Comparison of ENCODE assay signal across 1 cellular context in the genomic region with DNA sequence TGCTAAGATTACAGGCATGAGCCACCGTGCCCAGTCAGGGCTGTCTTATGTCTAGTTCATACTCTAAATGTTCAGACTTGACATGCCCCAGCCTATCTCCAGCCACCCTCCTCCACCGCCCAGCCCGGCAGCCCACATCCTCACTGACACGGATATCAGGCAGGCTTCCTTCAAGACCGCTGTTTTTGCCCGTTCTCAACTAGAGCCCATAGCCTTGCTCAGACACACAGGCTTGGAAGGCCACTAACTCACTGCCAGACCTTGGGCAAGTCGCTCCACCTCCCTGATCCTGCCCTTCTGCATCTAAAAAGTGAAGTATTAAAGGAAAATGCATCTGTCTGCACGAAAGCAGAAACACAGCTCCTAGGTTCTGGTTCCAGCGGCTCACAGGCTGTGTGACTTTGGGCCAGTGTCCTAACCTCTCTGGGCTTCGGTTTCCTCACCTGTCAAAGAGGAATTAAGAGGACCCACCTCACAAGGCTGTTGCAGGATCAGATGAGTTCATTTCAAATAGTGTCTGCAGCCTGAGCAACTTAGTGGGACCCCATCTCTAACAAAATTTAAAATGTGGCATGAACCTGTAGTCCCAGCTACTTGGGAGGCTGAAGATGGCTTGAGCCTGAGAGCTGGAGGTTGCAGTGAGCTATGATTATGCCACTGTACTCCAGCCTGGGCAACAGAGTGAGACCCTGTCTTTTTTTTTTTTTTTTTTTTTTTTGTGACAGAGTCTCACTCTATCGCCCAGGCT.
A peak's percentile ranks its signal among the peaks of the same experiment; 100 is the strongest.
TF ChIP-seq lines count a peak whose summit lies in the region.

No MANE protein-coding gene starts in this region.

TF ChIP-seq in K562, 482 proteins besides CTCF, POLR2A, EP300 and RAD21 (continues in another document):
- TF ChIP-seq, protein P1, sequence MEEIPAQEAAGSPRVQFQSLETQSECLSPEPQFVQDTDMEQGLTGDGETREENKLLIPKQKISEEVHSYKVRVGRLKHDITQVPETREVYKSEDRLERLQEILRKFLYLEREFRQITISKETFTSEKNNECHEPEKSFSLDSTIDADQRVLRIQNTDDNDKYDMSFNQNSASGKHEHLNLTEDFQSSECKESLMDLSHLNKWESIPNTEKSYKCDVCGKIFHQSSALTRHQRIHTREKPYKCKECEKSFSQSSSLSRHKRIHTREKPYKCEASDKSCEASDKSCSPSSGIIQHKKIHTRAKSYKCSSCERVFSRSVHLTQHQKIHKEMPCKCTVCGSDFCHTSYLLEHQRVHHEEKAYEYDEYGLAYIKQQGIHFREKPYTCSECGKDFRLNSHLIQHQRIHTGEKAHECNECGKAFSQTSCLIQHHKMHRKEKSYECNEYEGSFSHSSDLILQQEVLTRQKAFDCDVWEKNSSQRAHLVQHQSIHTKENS (CRISPR knock-in tag; IDR thresholded peaks at IDR 0.05): no peak
- TF ChIP-seq ZNF444 (CRISPR knock-in tag; IDR thresholded peaks at IDR 0.05) (no peak), RBM25 (IDR thresholded peaks at IDR 0.05; ENCODE audit: low read depth, low read length, severe bottlenecking) (peak; percentile 99), POLR2H (tag; IDR thresholded peaks at IDR 0.05; ENCODE audit: low read depth) (no peak), ZNF778 (CRISPR knock-in tag; IDR thresholded peaks at IDR 0.05) (no peak), RNF2 (IDR thresholded peaks at IDR 0.05) (no peak), SRSF1 (IDR thresholded peaks at IDR 0.05; ENCODE audit: low read depth, low read length) (no peak), SAFB (IDR thresholded peaks at IDR 0.05; ENCODE audit: borderline replicate concordance, low read depth, low read length) (no peak), ADNP (tag; IDR thresholded peaks at IDR 0.05) (peak; percentile 64; the same call in 1 of the 2 replicates), HNRNPLL (IDR thresholded peaks at IDR 0.05; ENCODE audit: low read depth, low read length, poor library complexity, severe bottlenecking) (no peak), SMARCA4 (IDR thresholded peaks at IDR 0.05) (no peak), ZNF584 (CRISPR knock-in tag; IDR thresholded peaks at IDR 0.05; ENCODE audit: low read depth) (no peak), POLR2G (IDR thresholded peaks at IDR 0.05; ENCODE audit: low read depth, low read length) (no peak), KDM1A (IDR thresholded peaks at IDR 0.05) (peak; percentile 75 to 90), MTA1 (IDR thresholded peaks at IDR 0.05; ENCODE audit: borderline replicate concordance) (no peak), CHD4 (IDR thresholded peaks at IDR 0.05; ENCODE audit: insufficient read depth, insufficient replicate concordance, low read depth, low read length, poor library complexity, severe bottlenecking) (peak; percentile 64), TBL1XR1 (IDR thresholded peaks at IDR 0.05; ENCODE audit: low read length in 2 of 2) (no peak), CBX1 (IDR thresholded peaks at IDR 0.05; ENCODE audit: low read depth) (peak; percentile 68; the same call in 1 of the 2 replicates), SMAD1 (IDR thresholded peaks at IDR 0.05; ENCODE audit: low read depth, low read length, partially characterized antibody) (no peak), ZNF785 (CRISPR knock-in tag; IDR thresholded peaks at IDR 0.05) (no peak), CBFB (CRISPR knock-in tag; IDR thresholded peaks at IDR 0.05) (no peak), ETV5 (CRISPR knock-in tag; IDR thresholded peaks at IDR 0.05; ENCODE audit: low read depth) (no peak), TFAM (CRISPR knock-in tag; conservative IDR thresholded peaks at IDR 0.05) (no peak), TCF3 (CRISPR knock-in tag; IDR thresholded peaks at IDR 0.05) (no peak), ZNF707 (CRISPR knock-in tag; conservative IDR thresholded peaks at IDR 0.05) (no peak), KLF16 (IDR thresholded peaks at IDR 0.05) (no peak), CBX3 (IDR thresholded peaks at IDR 0.05; ENCODE audit: borderline replicate concordance in 1 of 2, low read length in 2 of 2) (0 out of 3 replicates have a peak, but pooled peaks of 1 of the 2 experiments have one; percentile 27), NCOA2 (IDR thresholded peaks at IDR 0.05; ENCODE audit: partially characterized antibody in 2 of 2) (no peak), NFIX (CRISPR knock-in tag; IDR thresholded peaks at IDR 0.05; ENCODE audit: low read depth) (no peak), TRIM24 (IDR thresholded peaks at IDR 0.05) (no peak), ZNF77 (CRISPR knock-in tag; IDR thresholded peaks at IDR 0.05) (no peak), ZNF174 (CRISPR knock-in tag; IDR thresholded peaks at IDR 0.05) (no peak), FOXM1 (IDR thresholded peaks at IDR 0.05; ENCODE audit: low read depth) (no peak), FOXM1 (CRISPR knock-in tag; IDR thresholded peaks at IDR 0.05; ENCODE audit: low read depth) (no peak), WHSC1 (IDR thresholded peaks at IDR 0.05; ENCODE audit: low read length) (no peak), ZNF165 (CRISPR knock-in tag; IDR thresholded peaks at IDR 0.05; ENCODE audit: borderline replicate concordance) (no peak), GABPB2 (CRISPR knock-in tag; conservative IDR thresholded peaks at IDR 0.05) (no peak), POLR2AphosphoS2 (IDR thresholded peaks at IDR 0.05; ENCODE audit: low read length) (no peak), RBM34 (IDR thresholded peaks at IDR 0.05; ENCODE audit: borderline replicate concordance, insufficient read depth, low read length) (no peak), ILK (tag; IDR thresholded peaks at IDR 0.05; ENCODE audit: borderline replicate concordance, low read depth) (no peak), NR4A1 (CRISPR knock-in tag; IDR thresholded peaks at IDR 0.05) (no peak), NR4A1 (tag; IDR thresholded peaks at IDR 0.05) (no peak), BCOR (IDR thresholded peaks at IDR 0.05) (peak; percentile 98), SMARCA5 (IDR thresholded peaks at IDR 0.05) (peak; percentile 96)
- TF ChIP-seq, protein P2, sequence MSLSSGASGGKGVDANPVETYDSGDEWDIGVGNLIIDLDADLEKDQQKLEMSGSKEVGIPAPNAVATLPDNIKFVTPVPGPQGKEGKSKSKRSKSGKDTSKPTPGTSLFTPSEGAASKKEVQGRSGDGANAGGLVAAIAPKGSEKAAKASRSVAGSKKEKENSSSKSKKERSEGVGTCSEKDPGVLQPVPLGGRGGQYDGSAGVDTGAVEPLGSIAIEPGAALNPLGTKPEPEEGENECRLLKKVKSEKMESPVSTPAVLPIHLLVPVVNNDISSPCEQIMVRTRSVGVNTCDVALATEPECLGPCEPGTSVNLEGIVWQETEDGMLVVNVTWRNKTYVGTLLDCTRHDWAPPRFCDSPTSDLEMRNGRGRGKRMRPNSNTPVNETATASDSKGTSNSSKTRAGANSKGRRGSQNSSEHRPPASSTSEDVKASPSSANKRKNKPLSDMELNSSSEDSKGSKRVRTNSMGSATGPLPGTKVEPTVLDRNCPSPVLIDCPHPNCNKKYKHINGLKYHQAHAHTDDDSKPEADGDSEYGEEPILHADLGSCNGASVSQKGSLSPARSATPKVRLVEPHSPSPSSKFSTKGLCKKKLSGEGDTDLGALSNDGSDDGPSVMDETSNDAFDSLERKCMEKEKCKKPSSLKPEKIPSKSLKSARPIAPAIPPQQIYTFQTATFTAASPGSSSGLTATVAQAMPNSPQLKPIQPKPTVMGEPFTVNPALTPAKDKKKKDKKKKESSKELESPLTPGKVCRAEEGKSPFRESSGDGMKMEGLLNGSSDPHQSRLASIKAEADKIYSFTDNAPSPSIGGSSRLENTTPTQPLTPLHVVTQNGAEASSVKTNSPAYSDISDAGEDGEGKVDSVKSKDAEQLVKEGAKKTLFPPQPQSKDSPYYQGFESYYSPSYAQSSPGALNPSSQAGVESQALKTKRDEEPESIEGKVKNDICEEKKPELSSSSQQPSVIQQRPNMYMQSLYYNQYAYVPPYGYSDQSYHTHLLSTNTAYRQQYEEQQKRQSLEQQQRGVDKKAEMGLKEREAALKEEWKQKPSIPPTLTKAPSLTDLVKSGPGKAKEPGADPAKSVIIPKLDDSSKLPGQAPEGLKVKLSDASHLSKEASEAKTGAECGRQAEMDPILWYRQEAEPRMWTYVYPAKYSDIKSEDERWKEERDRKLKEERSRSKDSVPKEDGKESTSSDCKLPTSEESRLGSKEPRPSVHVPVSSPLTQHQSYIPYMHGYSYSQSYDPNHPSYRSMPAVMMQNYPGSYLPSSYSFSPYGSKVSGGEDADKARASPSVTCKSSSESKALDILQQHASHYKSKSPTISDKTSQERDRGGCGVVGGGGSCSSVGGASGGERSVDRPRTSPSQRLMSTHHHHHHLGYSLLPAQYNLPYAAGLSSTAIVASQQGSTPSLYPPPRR (CRISPR knock-in tag; IDR thresholded peaks at IDR 0.05; ENCODE audit: borderline replicate concordance): no peak
- TF ChIP-seq, protein P3, sequence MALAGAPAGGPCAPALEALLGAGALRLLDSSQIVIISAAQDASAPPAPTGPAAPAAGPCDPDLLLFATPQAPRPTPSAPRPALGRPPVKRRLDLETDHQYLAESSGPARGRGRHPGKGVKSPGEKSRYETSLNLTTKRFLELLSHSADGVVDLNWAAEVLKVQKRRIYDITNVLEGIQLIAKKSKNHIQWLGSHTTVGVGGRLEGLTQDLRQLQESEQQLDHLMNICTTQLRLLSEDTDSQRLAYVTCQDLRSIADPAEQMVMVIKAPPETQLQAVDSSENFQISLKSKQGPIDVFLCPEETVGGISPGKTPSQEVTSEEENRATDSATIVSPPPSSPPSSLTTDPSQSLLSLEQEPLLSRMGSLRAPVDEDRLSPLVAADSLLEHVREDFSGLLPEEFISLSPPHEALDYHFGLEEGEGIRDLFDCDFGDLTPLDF (CRISPR knock-in tag; IDR thresholded peaks at IDR 0.05): no peak
- TF ChIP-seq, protein P4, sequence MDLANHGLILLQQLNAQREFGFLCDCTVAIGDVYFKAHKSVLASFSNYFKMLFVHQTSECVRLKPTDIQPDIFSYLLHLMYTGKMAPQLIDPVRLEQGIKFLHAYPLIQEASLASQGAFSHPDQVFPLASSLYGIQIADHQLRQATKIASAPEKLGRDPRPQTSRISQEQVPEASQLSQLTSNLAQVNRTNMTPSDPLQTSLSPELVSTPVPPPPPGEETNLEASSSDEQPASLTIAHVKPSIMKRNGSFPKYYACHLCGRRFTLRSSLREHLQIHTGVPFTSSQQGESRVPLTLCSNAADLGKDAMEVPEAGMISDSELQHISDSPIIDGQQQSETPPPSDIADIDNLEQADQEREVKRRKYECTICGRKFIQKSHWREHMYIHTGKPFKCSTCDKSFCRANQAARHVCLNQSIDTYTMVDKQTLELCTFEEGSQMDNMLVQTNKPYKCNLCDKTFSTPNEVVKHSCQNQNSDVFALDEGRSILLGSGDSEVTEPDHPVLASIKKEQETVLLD (IDR thresholded peaks at IDR 0.05): no peak
- TF ChIP-seq, protein P5, sequence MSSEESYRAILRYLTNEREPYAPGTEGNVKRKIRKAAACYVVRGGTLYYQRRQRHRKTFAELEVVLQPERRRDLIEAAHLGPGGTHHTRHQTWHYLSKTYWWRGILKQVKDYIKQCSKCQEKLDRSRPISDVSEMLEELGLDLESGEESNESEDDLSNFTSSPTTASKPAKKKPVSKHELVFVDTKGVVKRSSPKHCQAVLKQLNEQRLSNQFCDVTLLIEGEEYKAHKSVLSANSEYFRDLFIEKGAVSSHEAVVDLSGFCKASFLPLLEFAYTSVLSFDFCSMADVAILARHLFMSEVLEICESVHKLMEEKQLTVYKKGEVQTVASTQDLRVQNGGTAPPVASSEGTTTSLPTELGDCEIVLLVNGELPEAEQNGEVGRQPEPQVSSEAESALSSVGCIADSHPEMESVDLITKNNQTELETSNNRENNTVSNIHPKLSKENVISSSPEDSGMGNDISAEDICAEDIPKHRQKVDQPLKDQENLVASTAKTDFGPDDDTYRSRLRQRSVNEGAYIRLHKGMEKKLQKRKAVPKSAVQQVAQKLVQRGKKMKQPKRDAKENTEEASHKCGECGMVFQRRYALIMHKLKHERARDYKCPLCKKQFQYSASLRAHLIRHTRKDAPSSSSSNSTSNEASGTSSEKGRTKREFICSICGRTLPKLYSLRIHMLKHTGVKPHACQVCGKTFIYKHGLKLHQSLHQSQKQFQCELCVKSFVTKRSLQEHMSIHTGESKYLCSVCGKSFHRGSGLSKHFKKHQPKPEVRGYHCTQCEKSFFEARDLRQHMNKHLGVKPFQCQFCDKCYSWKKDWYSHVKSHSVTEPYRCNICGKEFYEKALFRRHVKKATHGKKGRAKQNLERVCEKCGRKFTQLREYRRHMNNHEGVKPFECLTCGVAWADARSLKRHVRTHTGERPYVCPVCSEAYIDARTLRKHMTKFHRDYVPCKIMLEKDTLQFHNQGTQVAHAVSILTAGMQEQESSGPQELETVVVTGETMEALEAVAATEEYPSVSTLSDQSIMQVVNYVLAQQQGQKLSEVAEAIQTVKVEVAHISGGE (CRISPR knock-in tag; IDR thresholded peaks at IDR 0.05): no peak
- TF ChIP-seq, protein P6, sequence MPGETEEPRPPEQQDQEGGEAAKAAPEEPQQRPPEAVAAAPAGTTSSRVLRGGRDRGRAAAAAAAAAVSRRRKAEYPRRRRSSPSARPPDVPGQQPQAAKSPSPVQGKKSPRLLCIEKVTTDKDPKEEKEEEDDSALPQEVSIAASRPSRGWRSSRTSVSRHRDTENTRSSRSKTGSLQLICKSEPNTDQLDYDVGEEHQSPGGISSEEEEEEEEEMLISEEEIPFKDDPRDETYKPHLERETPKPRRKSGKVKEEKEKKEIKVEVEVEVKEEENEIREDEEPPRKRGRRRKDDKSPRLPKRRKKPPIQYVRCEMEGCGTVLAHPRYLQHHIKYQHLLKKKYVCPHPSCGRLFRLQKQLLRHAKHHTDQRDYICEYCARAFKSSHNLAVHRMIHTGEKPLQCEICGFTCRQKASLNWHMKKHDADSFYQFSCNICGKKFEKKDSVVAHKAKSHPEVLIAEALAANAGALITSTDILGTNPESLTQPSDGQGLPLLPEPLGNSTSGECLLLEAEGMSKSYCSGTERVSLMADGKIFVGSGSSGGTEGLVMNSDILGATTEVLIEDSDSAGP (CRISPR knock-in tag; IDR thresholded peaks at IDR 0.05): no peak
- TF ChIP-seq, protein P7, sequence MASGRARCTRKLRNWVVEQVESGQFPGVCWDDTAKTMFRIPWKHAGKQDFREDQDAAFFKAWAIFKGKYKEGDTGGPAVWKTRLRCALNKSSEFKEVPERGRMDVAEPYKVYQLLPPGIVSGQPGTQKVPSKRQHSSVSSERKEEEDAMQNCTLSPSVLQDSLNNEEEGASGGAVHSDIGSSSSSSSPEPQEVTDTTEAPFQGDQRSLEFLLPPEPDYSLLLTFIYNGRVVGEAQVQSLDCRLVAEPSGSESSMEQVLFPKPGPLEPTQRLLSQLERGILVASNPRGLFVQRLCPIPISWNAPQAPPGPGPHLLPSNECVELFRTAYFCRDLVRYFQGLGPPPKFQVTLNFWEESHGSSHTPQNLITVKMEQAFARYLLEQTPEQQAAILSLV (tag; IDR thresholded peaks at IDR 0.05): no peak
- TF ChIP-seq, protein P8, sequence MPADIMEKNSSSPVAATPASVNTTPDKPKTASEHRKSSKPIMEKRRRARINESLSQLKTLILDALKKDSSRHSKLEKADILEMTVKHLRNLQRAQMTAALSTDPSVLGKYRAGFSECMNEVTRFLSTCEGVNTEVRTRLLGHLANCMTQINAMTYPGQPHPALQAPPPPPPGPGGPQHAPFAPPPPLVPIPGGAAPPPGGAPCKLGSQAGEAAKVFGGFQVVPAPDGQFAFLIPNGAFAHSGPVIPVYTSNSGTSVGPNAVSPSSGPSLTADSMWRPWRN (IDR thresholded peaks at IDR 0.05; ENCODE audit: low read depth): no peak
